In the genomic region with DNA sequence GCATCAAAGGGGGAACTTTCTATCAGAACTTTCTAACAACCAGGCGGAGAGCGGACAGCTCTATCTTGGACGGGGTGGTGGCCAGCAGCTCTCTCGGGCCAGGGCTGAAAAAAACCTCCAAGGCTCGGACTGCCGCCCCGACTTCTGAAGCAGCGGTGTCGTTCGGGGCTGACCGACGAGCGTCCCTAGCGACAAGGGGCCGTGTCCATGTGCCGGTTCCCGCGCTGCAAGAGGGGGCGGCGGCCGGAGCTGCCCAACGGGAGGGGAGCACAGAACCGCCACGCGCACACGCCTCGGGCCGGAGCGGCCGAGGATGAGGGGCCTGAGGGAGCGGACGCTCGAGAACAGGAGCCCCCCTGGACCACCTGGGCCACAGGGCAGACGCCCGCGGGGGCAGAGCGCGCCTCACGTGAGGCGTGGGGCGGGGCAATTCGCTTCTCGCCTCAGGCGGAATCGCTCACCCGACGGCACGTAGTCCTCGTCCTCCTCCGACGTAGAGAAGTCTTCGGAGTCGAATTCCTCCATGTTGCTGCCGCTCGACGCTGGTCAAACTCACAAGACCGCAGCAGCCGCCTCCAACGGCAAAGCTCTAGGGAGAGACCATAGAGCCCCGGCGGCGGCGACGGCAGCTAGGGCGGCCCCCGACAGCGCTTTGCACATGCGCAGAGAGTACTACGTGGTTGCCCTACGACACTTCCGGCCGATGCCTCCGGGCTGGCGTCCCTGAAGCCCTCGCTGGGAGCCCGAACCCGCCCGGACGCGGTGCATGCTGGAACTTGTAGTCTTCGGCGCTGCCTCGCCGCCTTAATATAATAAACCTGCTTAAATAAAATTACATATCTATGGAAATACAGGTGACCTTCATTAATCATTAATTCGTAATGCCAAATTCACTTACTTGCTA, we compare ENCODE assay signal across 8 cellular contexts. TPM values are rescaled to one million over a fixed set of nuclear protein-coding genes. Genes with fewer than 3 reads are reported as not detected.
DNase-seq lines count a peak whose midpoint lies in the region; ATAC-seq and TF ChIP-seq lines count a peak whose summit lies in the region.

TSS of gene CFDP1 (minus strand) at position 676 of the 904 bp plus-strand sequence. CDS start at position 525, 151 bp downstream.

- H3K27me3 ChIP-seq in GM23338 (ENCODE audit: insufficient read depth), result no peaks in the 10 kb centered on the region

- peak; percentile 89 for ATAC-seq in GM23338
- peak; percentile 83 to 93 (median 87) for ATAC-seq in natural killer cell

- peak within 1 kb of the TSS; percentile 79 for H3K4me2 ChIP-seq in GM23338

- peaks cover 3% of the 10 kb centered on the region for H3F3A ChIP-seq in GM23338 (replicated peaks; ENCODE audit: low read depth)

- peaks cover 3% of the 10 kb centered on the region; the same call in 1 of the 2 replicates for H3K9me2 ChIP-seq in GM23338 (ENCODE audit: insufficient read depth)

- H3K4me1 Mint-ChIP-seq in GM23338 (peaks cover 11% of the 10 kb centered on the region), natural killer cell (peaks cover 22 to 26% of the 10 kb centered on the region in 2 donors)
- peaks cover 16% of the 10 kb centered on the region for H3K4me1 Mint-ChIP-seq in activated T-helper 2 cell treated with anti-CD3 and anti-CD28 coated beads, Interferon-gamma antibody, Interleukin-2, Interleukin-4, amounts not matched to agents 10 μg/mL and 5 μg/mL and 100 μg/mL, durations not matched to agents 14 hours and 24 hours and 36 hours (ENCODE audit: low read depth)

- CTCF ChIA-PET in RWPE1 (lab: Yijun Ruan, JAX), result interaction anchor here (0.7 to 0.9 kb wide), 2 partner anchors 24 to 32 kb away, joined by 3 to 8 read pairs; no protein-coding TSS in a partner anchor

- peaks cover 5% of the 10 kb centered on the region for H3K4me1 ChIP-seq in GM23338 (ENCODE audit: insufficient read depth)

- H3K79me2 ChIP-seq in GM23338 (replicated peaks; ENCODE audit: insufficient read depth), result peaks cover 47% of the 10 kb centered on the region

- peak; percentile 95 for DNase-seq in Daoy (ENCODE audit: low read depth)
- peak; percentile 98 for DNase-seq in GM23338 (ENCODE audit: low spot score)
- DNase-seq in LNCaP clone FGC (ENCODE audit: low read depth), result peak; percentile 77
- peak; percentile 98 for DNase-seq in RWPE1 (ENCODE audit: low spot score)
- peak; percentile 93 for DNase-seq in activated T-helper 2 cell treated with anti-CD3 and anti-CD28 coated beads, Interferon-gamma antibody, Interleukin-2, Interleukin-4, amounts not matched to agents 10 μg/mL and 5 μg/mL and 100 μg/mL, durations not matched to agents 14 hours and 24 hours and 36 hours (ENCODE audit: low spot score)
- peak; percentile 91 for DNase-seq in fibroblast of mammary gland (ENCODE audit: low read depth)
- DNase-seq in natural killer cell, result peak; percentile 93
- DNase-seq in stimulated activated naive CD4-positive, alpha-beta T cell treated with Interleukin-2 at 50 U/mL for 16 hours (lab: John Stamatoyannopoulos, UW), result peak; percentile 95

- H4K20me1 ChIP-seq in GM23338 (replicated peaks; ENCODE audit: insufficient read depth), result peaks cover 32% of the 10 kb centered on the region

- no peak for TF ChIP-seq CTCF in GM23338 (conservative IDR thresholded peaks at IDR 0.05; ENCODE audit: low read depth in 2 of 2)
- TF ChIP-seq CTCF in LNCaP clone FGC (IDR thresholded peaks at IDR 0.05; ENCODE audit: control insufficient read depth, extremely low read depth, insufficient read depth), result no peak
- no peak for TF ChIP-seq CTCF in RWPE1 (conservative IDR thresholded peaks at IDR 0.05; ENCODE audit: low read depth)
- TF ChIP-seq CTCF in fibroblast of mammary gland (conservative IDR thresholded peaks at IDR 0.05; ENCODE audit: control insufficient read depth, insufficient read depth, low read depth, low read length), result no peak
- TF ChIP-seq CTCF in natural killer cell (IDR thresholded peaks at IDR 0.05), result no peak

- intact Hi-C loops in activated T-helper 2 cell treated with anti-CD3 and anti-CD28 coated beads, Interferon-gamma antibody, Interleukin-2, Interleukin-4, amounts not matched to agents 10 μg/mL and 5 μg/mL and 100 μg/mL, durations not matched to agents 14 hours and 24 hours and 36 hours (cut with micrococcal nuclease), result loop anchor here (1.0 to 10.0 kb wide), 7 partner anchors 31 to 768 kb away; partner anchors contain the start of genes ADAT1, GABARAPL2, KARS1 and MLKL
- intact Hi-C loops in natural killer cell (cut with micrococcal nuclease), result loop anchor here (1.0 to 2.0 kb wide), 4 partner anchors 84 to 214 kb away; partner anchors contain the start of genes ADAT1, KARS1, TERF2IP and TMEM231

- POLR2A ChIA-PET in RWPE1 (lab: Yijun Ruan, JAX; ENCODE audit: low non-redundant PET), result interaction anchor here (1.3 kb wide), 1 partner anchor 12 kb away, joined by 8 read pairs; no protein-coding TSS in a partner anchor

- peak within 1 kb of the TSS; percentile 87 for H2AFZ ChIP-seq in GM23338

- H3K4me3 ChIP-seq in GM23338 (peak within 1 kb of the TSS; percentile 58), LNCaP clone FGC (ENCODE audit: low read depth, low read length) (peak within 1 kb of the TSS; percentile 94), fibroblast of mammary gland (ENCODE audit: control insufficient read depth, low read depth, low read length) (peak within 1 kb of the TSS; percentile 84)

- peaks cover 12% of the 10 kb centered on the region for H3K27me3 Mint-ChIP-seq in GM23338 (ENCODE audit: insufficient read depth, low read depth, poor library complexity)
- H3K27me3 Mint-ChIP-seq in activated T-helper 2 cell treated with anti-CD3 and anti-CD28 coated beads, Interferon-gamma antibody, Interleukin-2, Interleukin-4, amounts not matched to agents 10 μg/mL and 5 μg/mL and 100 μg/mL, durations not matched to agents 14 hours and 24 hours and 36 hours (ENCODE audit: low read depth), result no peaks in the 10 kb centered on the region
- no peaks in the 10 kb centered on the region for H3K27me3 Mint-ChIP-seq in natural killer cell (ENCODE audit: low read depth in 2 of 2)

- peaks cover 5% of the 10 kb centered on the region; the same call in 2 of the 3 replicates for H3K9me3 Mint-ChIP-seq in GM23338
- no peaks in the 10 kb centered on the region for H3K9me3 Mint-ChIP-seq in activated T-helper 2 cell treated with anti-CD3 and anti-CD28 coated beads, Interferon-gamma antibody, Interleukin-2, Interleukin-4, amounts not matched to agents 10 μg/mL and 5 μg/mL and 100 μg/mL, durations not matched to agents 14 hours and 24 hours and 36 hours
- peaks cover 2% of the 10 kb centered on the region in 2 donors for H3K9me3 Mint-ChIP-seq in natural killer cell

- H3K36me3 Mint-ChIP-seq in GM23338 (ENCODE audit: low read depth), result peaks cover 18% of the 10 kb centered on the region
- peaks cover 10% of the 10 kb centered on the region for H3K36me3 Mint-ChIP-seq in activated T-helper 2 cell treated with anti-CD3 and anti-CD28 coated beads, Interferon-gamma antibody, Interleukin-2, Interleukin-4, amounts not matched to agents 10 μg/mL and 5 μg/mL and 100 μg/mL, durations not matched to agents 14 hours and 24 hours and 36 hours (ENCODE audit: low read depth)
- H3K36me3 Mint-ChIP-seq in natural killer cell, result no peaks in the 10 kb centered on the region

- H3K27ac Mint-ChIP-seq in GM23338 (peak within 1 kb of the TSS; percentile 96), natural killer cell (peak within 1 kb of the TSS; percentile 96 to 99)
- peak within 1 kb of the TSS; percentile 94 for H3K27ac Mint-ChIP-seq in activated T-helper 2 cell treated with anti-CD3 and anti-CD28 coated beads, Interferon-gamma antibody, Interleukin-2, Interleukin-4, amounts not matched to agents 10 μg/mL and 5 μg/mL and 100 μg/mL, durations not matched to agents 14 hours and 24 hours and 36 hours

- no peaks in the 10 kb centered on the region for H3K36me3 ChIP-seq in GM23338 (ENCODE audit: insufficient read depth)

- H3K4me3 Mint-ChIP-seq in GM23338 (peak within 1 kb of the TSS; percentile 78), natural killer cell (peak within 1 kb of the TSS; percentile 96)
- peak within 1 kb of the TSS; percentile 87 for H3K4me3 Mint-ChIP-seq in activated T-helper 2 cell treated with anti-CD3 and anti-CD28 coated beads, Interferon-gamma antibody, Interleukin-2, Interleukin-4, amounts not matched to agents 10 μg/mL and 5 μg/mL and 100 μg/mL, durations not matched to agents 14 hours and 24 hours and 36 hours (ENCODE audit: low read depth)

- H3K27ac ChIP-seq in GM23338 (ENCODE audit: low read depth) (peak within 1 kb of the TSS; percentile 94), RWPE1 (peak within 1 kb of the TSS; percentile 88)

TF ChIP-seq in GM23338, 12 proteins besides CTCF, POLR2A, EP300 and RAD21 (continues in another document):
- TF ChIP-seq, protein P1, sequence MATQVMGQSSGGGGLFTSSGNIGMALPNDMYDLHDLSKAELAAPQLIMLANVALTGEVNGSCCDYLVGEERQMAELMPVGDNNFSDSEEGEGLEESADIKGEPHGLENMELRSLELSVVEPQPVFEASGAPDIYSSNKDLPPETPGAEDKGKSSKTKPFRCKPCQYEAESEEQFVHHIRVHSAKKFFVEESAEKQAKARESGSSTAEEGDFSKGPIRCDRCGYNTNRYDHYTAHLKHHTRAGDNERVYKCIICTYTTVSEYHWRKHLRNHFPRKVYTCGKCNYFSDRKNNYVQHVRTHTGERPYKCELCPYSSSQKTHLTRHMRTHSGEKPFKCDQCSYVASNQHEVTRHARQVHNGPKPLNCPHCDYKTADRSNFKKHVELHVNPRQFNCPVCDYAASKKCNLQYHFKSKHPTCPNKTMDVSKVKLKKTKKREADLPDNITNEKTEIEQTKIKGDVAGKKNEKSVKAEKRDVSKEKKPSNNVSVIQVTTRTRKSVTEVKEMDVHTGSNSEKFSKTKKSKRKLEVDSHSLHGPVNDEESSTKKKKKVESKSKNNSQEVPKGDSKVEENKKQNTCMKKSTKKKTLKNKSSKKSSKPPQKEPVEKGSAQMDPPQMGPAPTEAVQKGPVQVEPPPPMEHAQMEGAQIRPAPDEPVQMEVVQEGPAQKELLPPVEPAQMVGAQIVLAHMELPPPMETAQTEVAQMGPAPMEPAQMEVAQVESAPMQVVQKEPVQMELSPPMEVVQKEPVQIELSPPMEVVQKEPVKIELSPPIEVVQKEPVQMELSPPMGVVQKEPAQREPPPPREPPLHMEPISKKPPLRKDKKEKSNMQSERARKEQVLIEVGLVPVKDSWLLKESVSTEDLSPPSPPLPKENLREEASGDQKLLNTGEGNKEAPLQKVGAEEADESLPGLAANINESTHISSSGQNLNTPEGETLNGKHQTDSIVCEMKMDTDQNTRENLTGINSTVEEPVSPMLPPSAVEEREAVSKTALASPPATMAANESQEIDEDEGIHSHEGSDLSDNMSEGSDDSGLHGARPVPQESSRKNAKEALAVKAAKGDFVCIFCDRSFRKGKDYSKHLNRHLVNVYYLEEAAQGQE (IDR thresholded peaks at IDR 0.05; ENCODE audit: unreplicated experiment), result no peak
- no peak for TF ChIP-seq STAT1 (IDR thresholded peaks at IDR 0.05; ENCODE audit: unreplicated experiment)
- TF ChIP-seq ZNF114 (CRISPR knock-in tag; IDR thresholded peaks at IDR 0.05), result no peak

RNA-seq across cellular contexts. Expression of gene CFDP1, which starts in this region (rescaled TPM):
- total RNA-seq in Daoy (2014; rRNA removed; shearing (Covaris generic)), result 40.6 and 41.9 TPM in 2 replicates
- total RNA-seq in GM23338 (2014; rRNA removed; shearing (Covaris generic)), result 89.9 and 90.3 TPM in 2 replicates
- polyA plus RNA-seq in GM23338 (2016; fragmentation: Nextera tagmentation; extraction: Ambion mirVana), result 199 and 224 TPM in 2 replicates
- 33.5 and 37.5 TPM in 2 replicates for total RNA-seq in activated T-helper 2 cell treated with anti-CD3 and anti-CD28 coated beads, Interferon-gamma antibody, Interleukin-2, Interleukin-4, amounts not matched to agents 10 μg/mL and 5 μg/mL and 100 μg/mL, durations not matched to agents 14 hours and 24 hours and 36 hours
- total RNA-seq in natural killer cell, result 10 to 100 TPM; 32.2 to 38.8 (median 32.3) TPM

Comparison
In these comparisons a context has a peak if more than half of its experiments do, and no peak if none do; other contexts are left out.
1. Peak in every context shown above with its lines: DNase-seq, ATAC-seq, H3K4me3 ChIP-seq and H3K27ac ChIP-seq.